12 cellular contexts compared by ENCODE assay signal in the genomic region with DNA sequence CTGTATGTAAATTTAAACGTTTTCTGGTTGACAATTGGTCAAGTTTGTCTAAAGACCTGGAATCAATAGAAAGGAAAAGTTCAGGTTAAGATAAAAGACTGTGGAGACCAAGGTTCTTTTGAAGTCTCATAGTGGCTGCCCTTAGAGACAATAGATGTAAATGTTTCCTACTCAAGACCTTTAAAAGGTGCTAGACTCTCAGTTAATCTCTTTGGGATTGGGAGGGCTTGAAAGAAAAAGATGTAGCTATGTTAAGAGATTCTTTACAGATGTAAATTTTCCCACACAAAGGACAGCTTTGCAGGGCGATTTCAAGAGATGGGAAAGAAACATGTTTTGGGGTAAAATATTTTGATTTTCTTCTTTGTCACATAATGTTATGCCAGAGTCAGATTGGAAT. TPM values are rescaled to one million over a fixed set of nuclear protein-coding genes. Genes with fewer than 3 reads are reported as not detected.
"Had no signal": no experiment of that assay in that cellular context is flagged by ENCODE, and none has a peak within 500 bp of the region (broad histone marks: within the 10 kb centered on the region; RNA-seq: fewer than 3 reads in every experiment).

No MANE protein-coding gene starts in this region.

RNA-seq across cellular contexts. Expression of a gene that starts 30.0 kb away (rescaled TPM):
- total RNA-seq: activated CD8-positive, alpha-beta T cell treated with anti-CD3 and anti-CD28 coated beads for 36 hours; activated naive CD8-positive, alpha-beta T cell treated with anti-CD3 and anti-CD28 coated beads for 36 hours; activated T-cell treated with anti-CD3 and anti-CD28 coated beads, Interleukin-2, amount 50 U/mL, for 72 hours; activated T-helper 2 cell treated with anti-CD3 and anti-CD28 coated beads, Interferon-gamma antibody, Interleukin-2, Interleukin-4, amounts not matched to agents 10 μg/mL and 5 μg/mL and 100 μg/mL, durations not matched to agents 14 hours and 24 hours and 36 hours; bronchial epithelial cell; NCI-H460; Peyer's patch; Right ventricle myocardium superior; SJCRH30; T-helper 2 cell treated with Interferon-gamma antibody and Interleukin-4, amounts not matched to agents 100 ng/mL and 5 ng/mL, for 36 hours had no signal
- polyA plus RNA-seq: adipose tissue, IgD-negative memory B cell had no signal
